Comparison of ENCODE assay signal across 19 cellular contexts in genomic region chr21:44969066-44969649, GRCh38. TPM values are rescaled to one million over a fixed set of nuclear protein-coding genes. Genes with fewer than 3 reads are reported as not detected.
A peak's percentile ranks its signal among the peaks of the same experiment; 100 is the strongest.
DNase-seq lines count a peak whose midpoint lies in the region; ATAC-seq, FAIRE-seq and TF ChIP-seq lines count a peak whose summit lies in the region.
"Had no signal": no experiment of that assay in that cellular context is flagged by ENCODE, and none has a peak within 500 bp of the region (broad histone marks: within the 10 kb centered on the region; RNA-seq: fewer than 3 reads in every experiment).

No MANE protein-coding gene starts in this region.

- ATAC-seq in A549: no peak
- ATAC-seq in natural killer cell treated with Interleukin-12 subunit alpha and Interleukin-12 subunit beta and Interleukin-15 and Interleukin-18, amount 100 ng/mL, for 72 hours: no peak
- ATAC-seq in activated CD8-positive, alpha-beta memory T cell treated with anti-CD3 and anti-CD28 coated beads, Interleukin-2, amount 10 ng/mL, durations not matched to agents 7 days and 5 days: no peak
- ATAC-seq in GM21619 (IDR thresholded peaks at IDR 0.05; ENCODE audit: unreplicated experiment): no peak
- ATAC-seq: sciatic nerve; stimulated activated naive B cell treated with anti-CD40 and anti-IgM and Interleukin-4, amounts not matched to agents 10 μg/mL and 1 μg/mL and 100 μg/mL, for 72 hours had no signal

- no peak overlapping the region for H3K4me3 ChIP-seq in A549
- H3K4me3 ChIP-seq: SJCRH30 had no signal

- DNase-seq in A549 (ENCODE audit: low read depth in 1 of 2, low spot score in 1 of 2) (no peak), chondrocyte (ENCODE audit: low spot score) (no peak), NCI-H446 (lab: John Stamatoyannopoulos, UW) (no peak)
- peak; percentile 57 for DNase-seq in natural killer cell treated with Interleukin-12 subunit alpha and Interleukin-12 subunit beta and Interleukin-15 and Interleukin-18, amount 100 ng/mL, for 72 hours (ENCODE audit: low spot score)
- DNase-seq in activated CD8-positive, alpha-beta memory T cell treated with anti-CD3 and anti-CD28 coated beads, Interleukin-2, amount 10 ng/mL, durations not matched to agents 7 days and 5 days: no peak
- DNase-seq in activated effector memory CD4-positive, alpha-beta T cell treated with Interleukin-2 at 50 U/mL for 16 hours: no peak
- DNase-seq: activated naive CD4-positive, alpha-beta T cell treated with anti-CD3 and anti-CD28 coated beads, Interleukin-2, amount 50 U/mL, for 16 hours; cerebellar nuclear complex; DMS 273 treated with DMSO at 0.1 percent for 48 hours; head of caudate nucleus; kidney glomerular epithelial cell; MM.1S; naive thymus-derived CD4-positive, alpha-beta T cell; SJCRH30; stimulated activated naive B cell treated with anti-CD40 and anti-IgM and Interleukin-4, amounts not matched to agents 10 μg/mL and 1 μg/mL and 100 μg/mL, for 72 hours had no signal

- H3K9me3 ChIP-seq in A549 (no peaks in the 10 kb centered on the region), KOPT-K1 (ENCODE audit: insufficient read depth, low read length, poor library complexity, severe bottlenecking) (no peaks in the 10 kb centered on the region)
- H3K9me3 ChIP-seq: SJCRH30 had no signal

- no peaks in the 10 kb centered on the region for H3K27me3 Mint-ChIP-seq in chondrocyte (ENCODE audit: low read depth)
- no peaks in the 10 kb centered on the region for H3K27me3 Mint-ChIP-seq in natural killer cell treated with Interleukin-12 subunit alpha and Interleukin-12 subunit beta and Interleukin-15 and Interleukin-18, amount 100 ng/mL, for 72 hours
- H3K27me3 Mint-ChIP-seq in activated CD8-positive, alpha-beta memory T cell treated with anti-CD3 and anti-CD28 coated beads, Interleukin-2, amount 10 ng/mL, durations not matched to agents 7 days and 5 days: no peaks in the 10 kb centered on the region
- H3K27me3 Mint-ChIP-seq: naive thymus-derived CD4-positive, alpha-beta T cell; stimulated activated naive B cell treated with anti-CD40 and anti-IgM and Interleukin-4, amounts not matched to agents 10 μg/mL and 1 μg/mL and 100 μg/mL, for 72 hours had no signal

- peak overlapping the region; percentile 88 for H3K27ac Mint-ChIP-seq in chondrocyte (ENCODE audit: unreplicated experiment)
- H3K27ac Mint-ChIP-seq in natural killer cell treated with Interleukin-12 subunit alpha and Interleukin-12 subunit beta and Interleukin-15 and Interleukin-18, amount 100 ng/mL, for 72 hours: peak overlapping the region; percentile 83 to 96
- no peak overlapping the region for H3K27ac Mint-ChIP-seq in activated CD8-positive, alpha-beta memory T cell treated with anti-CD3 and anti-CD28 coated beads, Interleukin-2, amount 10 ng/mL, durations not matched to agents 7 days and 5 days
- H3K27ac Mint-ChIP-seq: stimulated activated naive B cell treated with anti-CD40 and anti-IgM and Interleukin-4, amounts not matched to agents 10 μg/mL and 1 μg/mL and 100 μg/mL, for 72 hours had no signal

- peaks cover 9% of the 10 kb centered on the region for H3K36me3 Mint-ChIP-seq in chondrocyte (ENCODE audit: low read depth)
- no peaks in the 10 kb centered on the region for H3K36me3 Mint-ChIP-seq in natural killer cell treated with Interleukin-12 subunit alpha and Interleukin-12 subunit beta and Interleukin-15 and Interleukin-18, amount 100 ng/mL, for 72 hours
- H3K36me3 Mint-ChIP-seq in activated CD8-positive, alpha-beta memory T cell treated with anti-CD3 and anti-CD28 coated beads, Interleukin-2, amount 10 ng/mL, durations not matched to agents 7 days and 5 days: peaks cover 12% of the 10 kb centered on the region

- TF ChIP-seq POLR2A in A549 (IDR thresholded peaks at IDR 0.05; ENCODE audit: low read length): no peak

- H3K9me3 Mint-ChIP-seq in chondrocyte (ENCODE audit: low read depth): peaks cover 3% of the 10 kb centered on the region
- H3K9me3 Mint-ChIP-seq in natural killer cell treated with Interleukin-12 subunit alpha and Interleukin-12 subunit beta and Interleukin-15 and Interleukin-18, amount 100 ng/mL, for 72 hours: no peaks in the 10 kb centered on the region
- H3K9me3 Mint-ChIP-seq in activated CD8-positive, alpha-beta memory T cell treated with anti-CD3 and anti-CD28 coated beads, Interleukin-2, amount 10 ng/mL, durations not matched to agents 7 days and 5 days (ENCODE audit: low read depth): no peaks in the 10 kb centered on the region
- H3K9me3 Mint-ChIP-seq: naive thymus-derived CD4-positive, alpha-beta T cell; stimulated activated naive B cell treated with anti-CD40 and anti-IgM and Interleukin-4, amounts not matched to agents 10 μg/mL and 1 μg/mL and 100 μg/mL, for 72 hours had no signal

- H3K4me1 ChIP-seq in A549: peaks cover 22% of the 10 kb centered on the region
- H3K4me1 ChIP-seq: SJCRH30 had no signal

- no peak for TF ChIP-seq RAD21 in A549 (conservative IDR thresholded peaks at IDR 0.05 in 1 of 2, IDR thresholded peaks at IDR 0.05 in 1 of 2)

- POLR2A ChIA-PET in A549 (lab: Yijun Ruan, JAX): no interaction called here

- no peak overlapping the region for H3K4me2 ChIP-seq in A549

- TF ChIP-seq EP300 in A549 (IDR thresholded peaks at IDR 0.05): no peak

- 85% methylated on average over 15 of the region's 18 CpGs for WGBS in A549 (ENCODE audit: missing lambda C conversion rate)

- peaks cover 78% of the 10 kb centered on the region for H3K4me1 Mint-ChIP-seq in chondrocyte (ENCODE audit: low read depth)
- H3K4me1 Mint-ChIP-seq in natural killer cell treated with Interleukin-12 subunit alpha and Interleukin-12 subunit beta and Interleukin-15 and Interleukin-18, amount 100 ng/mL, for 72 hours (ENCODE audit: low read depth in 2 of 2): peaks cover 32 to 47% of the 10 kb centered on the region in 2 donors
- peaks cover 36% of the 10 kb centered on the region for H3K4me1 Mint-ChIP-seq in activated CD8-positive, alpha-beta memory T cell treated with anti-CD3 and anti-CD28 coated beads, Interleukin-2, amount 10 ng/mL, durations not matched to agents 7 days and 5 days

- H3K27ac ChIP-seq in A549 (peak overlapping the region; percentile 46 to 59; a peak in 4 of 6 replicates), KOPT-K1 (ENCODE audit: low read depth, low read length, poor library complexity, severe bottlenecking) (peak overlapping the region; percentile 58)
- H3K27ac ChIP-seq: epithelial cell of prostate, SJCRH30 had no signal

- peak overlapping the region; percentile 8 for H3K4me3 Mint-ChIP-seq in chondrocyte (ENCODE audit: unreplicated experiment)
- peak overlapping the region; percentile 74 for H3K4me3 Mint-ChIP-seq in natural killer cell treated with Interleukin-12 subunit alpha and Interleukin-12 subunit beta and Interleukin-15 and Interleukin-18, amount 100 ng/mL, for 72 hours
- no peak overlapping the region for H3K4me3 Mint-ChIP-seq in activated CD8-positive, alpha-beta memory T cell treated with anti-CD3 and anti-CD28 coated beads, Interleukin-2, amount 10 ng/mL, durations not matched to agents 7 days and 5 days
- H3K4me3 Mint-ChIP-seq: stimulated activated naive B cell treated with anti-CD40 and anti-IgM and Interleukin-4, amounts not matched to agents 10 μg/mL and 1 μg/mL and 100 μg/mL, for 72 hours had no signal

- TF ChIP-seq CTCF in A549 (IDR thresholded peaks at IDR 0.05) (no peak), chondrocyte (IDR thresholded peaks at IDR 0.05) (peak; percentile 12)

- no peak for FAIRE-seq in A549 (lab: Jason Lieb, UNC)

- CTCF ChIA-PET in A549 (lab: Yijun Ruan, JAX): interaction anchor here (1.3 to 8.3 kb wide), 5 partner anchors 20 to 171 kb away, joined by 4 to 47 read pairs (median 5); no protein-coding TSS in a partner anchor
- CTCF ChIA-PET in activated CD8-positive, alpha-beta memory T cell treated with anti-CD3 and anti-CD28 coated beads, Interleukin-2, amount 10 ng/mL, durations not matched to agents 7 days and 5 days (lab: Charles Lee): interaction anchor here (1.3 to 2.0 kb wide), 2 partner anchors 160 to 168 kb away, joined by 5 to 10 read pairs; no protein-coding TSS in a partner anchor

- peaks cover 41% of the 10 kb centered on the region for H3K36me3 ChIP-seq in KOPT-K1 (ENCODE audit: insufficient read depth, low read length)

TF ChIP-seq in A549, 52 proteins besides CTCF, POLR2A, EP300 and RAD21 (continues in another document):
- TF ChIP-seq RFX5 (IDR thresholded peaks at IDR 0.05) (no peak), KDM5A (IDR thresholded peaks at IDR 0.05) (no peak), SREBF2 (IDR thresholded peaks at IDR 0.05) (no peak), KDM1A (IDR thresholded peaks at IDR 0.05; ENCODE audit: low read depth) (no peak), HES2 (IDR thresholded peaks at IDR 0.05) (no peak)

RNA-seq across cellular contexts. Expression of gene SLX9, which starts 29.3 kb away (rescaled TPM):
- polyA plus RNA-seq in A549 (2011; rRNA removed) (12.7 and 26.9 TPM in 2 replicates), A549 (2017; fragmentation: RNase III; extraction: RNeasy Plus Mini Kit Qiagen cat#74134 plus additional on column Dnase treatment) (40.4 to 43.1 TPM (median 40.6 TPM) in 3 replicates)
- polyA plus RNA-seq in A549 (2012; cell fraction: cytosol; rRNA removed): 46.9 and 53.8 TPM in 2 replicates
- polyA plus RNA-seq in A549 (2012; cell fraction: nucleus; rRNA removed): 34.0 and 36.1 TPM in 2 replicates
- polyA minus RNA-seq in A549 (2011; rRNA and poly(A)+ RNA removed): 6.0 and 9.4 TPM in 2 replicates
- total RNA-seq in chondrocyte: 20.4 to 27.4 TPM (median 24.0 TPM) in 3 replicates
- 10 to 100 TPM; 43.5 to 83.6 TPM for total RNA-seq in natural killer cell treated with Interleukin-12 subunit alpha and Interleukin-12 subunit beta and Interleukin-15 and Interleukin-18, amount 100 ng/mL, for 72 hours
- total RNA-seq in activated CD8-positive, alpha-beta memory T cell treated with anti-CD3 and anti-CD28 coated beads, Interleukin-2, amount 10 ng/mL, durations not matched to agents 7 days and 5 days: 10 to 100 TPM; 56.8 to 62.9 TPM

RNA-seq across cellular contexts. Expression of gene ITGB2, which starts 48.5 kb away (rescaled TPM):
- 0.59 and 0.62 TPM in 2 replicates for polyA plus RNA-seq in A549 (2011; rRNA removed)
- 0.27 and 0.32 TPM in 2 replicates for polyA plus RNA-seq in A549 (2012; cell fraction: cytosol; rRNA removed)
- 0.65 and 1.1 TPM in 2 replicates for polyA plus RNA-seq in A549 (2012; cell fraction: nucleus; rRNA removed)
- 0.34 to 0.54 TPM (median 0.46 TPM) in 3 replicates for polyA plus RNA-seq in A549 (2017; fragmentation: RNase III; extraction: RNeasy Plus Mini Kit Qiagen cat#74134 plus additional on column Dnase treatment)
- polyA minus RNA-seq in A549 (2011; rRNA and poly(A)+ RNA removed): 0.29 and 1.1 TPM in 2 replicates
- total RNA-seq in chondrocyte: 0.15 to 1.4 TPM (median 0.87 TPM) in 3 replicates
- total RNA-seq in natural killer cell treated with Interleukin-12 subunit alpha and Interleukin-12 subunit beta and Interleukin-15 and Interleukin-18, amount 100 ng/mL, for 72 hours: 1,000 to 10,000 TPM in 1 of 2 donors, 100 to 1,000 TPM in 1; 448 to 1,246 TPM
- 100 to 1,000 TPM; 336 to 372 TPM for total RNA-seq in activated CD8-positive, alpha-beta memory T cell treated with anti-CD3 and anti-CD28 coated beads, Interleukin-2, amount 10 ng/mL, durations not matched to agents 7 days and 5 days

Comparison
In these comparisons a context has a peak if more than half of its experiments do, and no peak if none do; other contexts are left out.
1. RNA of gene ITGB2, which starts 48.5 kb away (total RNA-seq): 448 to 1,246 TPM in natural killer cell treated with Interleukin-12 subunit alpha and Interleukin-12 subunit beta and Interleukin-15 and Interleukin-18, amount 100 ng/mL, for 72 hours and 336 to 372 TPM in activated CD8-positive, alpha-beta memory T cell treated with anti-CD3 and anti-CD28 coated beads, Interleukin-2, amount 10 ng/mL, durations not matched to agents 7 days and 5 days; 0.15 to 1.4 TPM in chondrocyte; every median in the first group is over 100 times any median in the second.